Comparison of ENCODE assay signal across 17 cellular contexts in genomic region chr2:39099311-39099710, GRCh38. TPM values are rescaled to one million over a fixed set of nuclear protein-coding genes. Genes with fewer than 3 reads are reported as not detected.
DNase-seq lines count a peak whose midpoint lies in the region; ATAC-seq and TF ChIP-seq lines count a peak whose summit lies in the region.
"Had no signal": no experiment of that assay in that cellular context is flagged by ENCODE, and none has a peak within 500 bp of the region (broad histone marks: within the 10 kb centered on the region; RNA-seq: fewer than 3 reads in every experiment).

No MANE protein-coding gene starts in this region.

- H3K36me3 Mint-ChIP-seq in T-helper 2 cell treated with Interferon-gamma antibody and Interleukin-4, amounts not matched to agents 5 μg/mL and 100 μg/mL, for 36 hours (ENCODE audit: low read depth), result peaks cover 58% of the 10 kb centered on the region
- H3K36me3 Mint-ChIP-seq in T-helper 17 cell (ENCODE audit: low read depth), result no peaks in the 10 kb centered on the region
- H3K36me3 Mint-ChIP-seq: WTC11 had no signal

- peaks cover 58% of the 10 kb centered on the region for H3K4me1 Mint-ChIP-seq in T-helper 2 cell treated with Interferon-gamma antibody and Interleukin-4, amounts not matched to agents 5 μg/mL and 100 μg/mL, for 36 hours (ENCODE audit: low read depth)
- H3K4me1 Mint-ChIP-seq in T-helper 17 cell, result peaks cover 51% of the 10 kb centered on the region

- intact Hi-C loops in breast epithelium (cut with DNase I; ENCODE audit: low total_unique reads), result no loop called here

- H3K4me1 ChIP-seq in HEK293 (ENCODE audit: control insufficient read depth, insufficient read depth, low read length) (peaks cover 6% of the 10 kb centered on the region; the same call in 1 of the 2 replicates), foreskin keratinocyte (peaks cover 32% of the 10 kb centered on the region), breast epithelium (peaks cover 0 to 5% of the 10 kb centered on the region in 2 donors)

- H3K27me3 ChIP-seq in foreskin keratinocyte (no peaks in the 10 kb centered on the region), breast epithelium (no peaks in the 10 kb centered on the region)
- H3K27me3 ChIP-seq: BLaER1 treated with 17β-estradiol and CSF1 and Interleukin-3, amounts not matched to agents 10 nM and 100 nM; esophagus squamous epithelium had no signal

- CTCF ChIA-PET in HEK293 (lab: Yijun Ruan, JAX), result no interaction called here

- H3K27ac ChIP-seq in HEK293 (ENCODE audit: extremely low read depth, low read depth, low read length), result no peak overlapping the region
- peak overlapping the region; percentile 30 for H3K27ac ChIP-seq in foreskin keratinocyte
- no peak overlapping the region for H3K27ac ChIP-seq in breast epithelium
- no peak overlapping the region for H3K27ac ChIP-seq in coronary artery
- H3K27ac ChIP-seq: BLaER1 treated with 17β-estradiol and CSF1 and Interleukin-3, amounts not matched to agents 10 nM and 100 nM; esophagus squamous epithelium had no signal

- H3K36me3 ChIP-seq in HEK293 (ENCODE audit: control insufficient read depth in 2 of 2, insufficient read depth in 1 of 2, low read length in 2 of 2), result no peaks in the 10 kb centered on the region; a peak in 1 of 3 replicates
- no peaks in the 10 kb centered on the region for H3K36me3 ChIP-seq in breast epithelium
- H3K36me3 ChIP-seq: esophagus squamous epithelium had no signal

- no peaks in the 10 kb centered on the region for H3K27me3 Mint-ChIP-seq in T-helper 2 cell treated with Interferon-gamma antibody and Interleukin-4, amounts not matched to agents 5 μg/mL and 100 μg/mL, for 36 hours (ENCODE audit: low read depth)
- no peaks in the 10 kb centered on the region for H3K27me3 Mint-ChIP-seq in T-helper 17 cell

- ATAC-seq in T-helper 17 cell (no peak), foreskin keratinocyte (no peak), GM21447 (IDR thresholded peaks at IDR 0.05; ENCODE audit: unreplicated experiment) (no peak)
- ATAC-seq: WTC11 had no signal

- POLR2A ChIA-PET in HEK293 (lab: Yijun Ruan, JAX), result no interaction called here

- H3K4me3 ChIP-seq in HEK293 (ENCODE audit: low read depth, low read length) (no peak overlapping the region), breast epithelium (no peak overlapping the region), coronary artery (no peak overlapping the region)
- H3K4me3 ChIP-seq: BLaER1 treated with 17β-estradiol and CSF1 and Interleukin-3, amounts not matched to agents 10 nM and 100 nM; esophagus squamous epithelium had no signal

- peak overlapping the region; percentile 36 for H3K4me3 Mint-ChIP-seq in T-helper 2 cell treated with Interferon-gamma antibody and Interleukin-4, amounts not matched to agents 5 μg/mL and 100 μg/mL, for 36 hours
- peak overlapping the region; percentile 45 for H3K4me3 Mint-ChIP-seq in T-helper 17 cell
- H3K4me3 Mint-ChIP-seq: WTC11 had no signal

- TF ChIP-seq POLR2A in breast epithelium (IDR thresholded peaks at IDR 0.05), result no peak

- no peak for DNase-seq in T-helper 2 cell treated with Interferon-gamma antibody and Interleukin-4, amounts not matched to agents 5 μg/mL and 100 μg/mL, for 36 hours (ENCODE audit: low spot score)
- no peak for DNase-seq in T-helper 2 cell
- DNase-seq in T-helper 17 cell, result no peak
- DNase-seq in foreskin keratinocyte, result no peak
- DNase-seq in breast epithelium (ENCODE audit: low spot score in 2 of 2), result no peak
- DNase-seq in coronary artery (ENCODE audit: low spot score), result no peak
- DNase-seq: amygdala; central memory CD4-positive, alpha-beta T cell; DMS53; esophagus squamous epithelium; NCI-H1930; nucleus accumbens; trophoblast cell had no signal

- no peaks in the 10 kb centered on the region for H3K9me3 Mint-ChIP-seq in T-helper 2 cell treated with Interferon-gamma antibody and Interleukin-4, amounts not matched to agents 5 μg/mL and 100 μg/mL, for 36 hours
- H3K9me3 Mint-ChIP-seq: WTC11 had no signal

- H3K9me3 ChIP-seq in HEK293 (ENCODE audit: control insufficient read depth, insufficient read depth, low read depth, low read length) (no peaks in the 10 kb centered on the region), T-helper 17 cell (ENCODE audit: control insufficient read depth, low read length, poor library complexity, severe bottlenecking) (no peaks in the 10 kb centered on the region), breast epithelium (no peaks in the 10 kb centered on the region)
- H3K9me3 ChIP-seq: esophagus squamous epithelium had no signal

- no peak for TF ChIP-seq CTCF in HEK293 (tag by site-specific recombination; IDR thresholded peaks at IDR 0.05)
- no peak for TF ChIP-seq CTCF in foreskin keratinocyte (conservative IDR thresholded peaks at IDR 0.05)
- TF ChIP-seq CTCF in breast epithelium (IDR thresholded peaks at IDR 0.05), result no peak
- no peak for TF ChIP-seq CTCF in coronary artery (IDR thresholded peaks at IDR 0.05)

- H3K27ac Mint-ChIP-seq in T-helper 2 cell treated with Interferon-gamma antibody and Interleukin-4, amounts not matched to agents 5 μg/mL and 100 μg/mL, for 36 hours, result peak overlapping the region; percentile 56
- peak overlapping the region; percentile 82 for H3K27ac Mint-ChIP-seq in T-helper 17 cell
- H3K27ac Mint-ChIP-seq: WTC11 had no signal

TF ChIP-seq in HEK293, 187 proteins besides CTCF, POLR2A, EP300 and RAD21:
- TF ChIP-seq ZNF184 (tag by site-specific recombination; IDR thresholded peaks at IDR 0.05) (no peak), OVOL3 (tag by site-specific recombination; IDR thresholded peaks at IDR 0.05) (no peak), ZNF426 (tag by site-specific recombination; IDR thresholded peaks at IDR 0.05) (no peak), ZNF114 (tag by site-specific recombination; IDR thresholded peaks at IDR 0.05) (no peak), PRDM6 (tag by site-specific recombination; IDR thresholded peaks at IDR 0.05) (peak; percentile 29; the same call in 1 of the 2 replicates), ZBTB17 (tag by site-specific recombination; IDR thresholded peaks at IDR 0.05) (no peak)

RNA-seq across cellular contexts. Expression of gene SOS1, which starts 21.5 kb away (rescaled TPM):
- total RNA-seq in T-helper 17 cell (10 to 100 TPM; 65.2 to 95.5 TPM), foreskin keratinocyte (18.4 and 21.1 TPM in 2 replicates), breast epithelium (10 to 100 TPM; 33.4 to 49.0 (median 37.0) TPM)
- polyA plus RNA-seq in foreskin keratinocyte, result 2.9 and 3.3 TPM in 2 replicates
